Comparison of ENCODE assay signal across 11 cellular contexts in genomic region chrX:48736303-48736702, GRCh38. TPM values are rescaled to one million over a fixed set of nuclear protein-coding genes. Genes with fewer than 3 reads are reported as not detected.
DNase-seq lines count a peak whose midpoint lies in the region; ATAC-seq and TF ChIP-seq lines count a peak whose summit lies in the region.
"Had no signal": no experiment of that assay in that cellular context is flagged by ENCODE, and none has a peak within 500 bp of the region (broad histone marks: within the 10 kb centered on the region; RNA-seq: fewer than 3 reads in every experiment).

No MANE protein-coding gene starts in this region.

- no peaks in the 10 kb centered on the region for H3K9me3 ChIP-seq in BLaER1 treated with 17β-estradiol and CSF1 and Interleukin-3, amounts not matched to agents 10 nM and 100 nM (replicated peaks in 1 of 11)
- H3K9me3 ChIP-seq in muscle layer of duodenum (ENCODE audit: control insufficient read depth in 1 of 2, low read length in 2 of 2) (no peaks in the 10 kb centered on the region), upper lobe of left lung (no peaks in the 10 kb centered on the region)

- peak overlapping the region in 5 of 10 experiments; percentile 33 to 67 (median 45); a peak in 11 of 20 replicates for H3K4me3 ChIP-seq in BLaER1 treated with 17β-estradiol and CSF1 and Interleukin-3, amounts not matched to agents 10 nM and 100 nM
- H3K4me3 ChIP-seq in muscle layer of duodenum (ENCODE audit: low read depth in 1 of 2, low read length in 2 of 2) (peak overlapping the region; percentile 44 to 52), upper lobe of left lung (peak overlapping the region in 1 of 4 donors; percentile 60)

- H3K27me3 Mint-ChIP-seq in HFFc6 (ENCODE audit: insufficient read depth) = no peaks in the 10 kb centered on the region
- H3K27me3 Mint-ChIP-seq in activated naive CD8-positive, alpha-beta T cell treated with anti-CD3 and anti-CD28 coated beads for 36 hours = no peaks in the 10 kb centered on the region

- peak overlapping the region; percentile 6 to 58 (median 32); a peak in 17 of 22 replicates for H3K4me2 ChIP-seq in BLaER1 treated with 17β-estradiol and CSF1 and Interleukin-3, amounts not matched to agents 10 nM and 100 nM

- TF ChIP-seq CTCF in HFFc6 (IDR thresholded peaks at IDR 0.05) = no peak
- TF ChIP-seq CTCF in upper lobe of left lung (IDR thresholded peaks at IDR 0.05) = no peak

- peak overlapping the region in 1 of 11 experiments; percentile 83; a peak in 1 of 22 replicates for H3K27ac ChIP-seq in BLaER1 treated with 17β-estradiol and CSF1 and Interleukin-3, amounts not matched to agents 10 nM and 100 nM
- H3K27ac ChIP-seq in muscle layer of duodenum (ENCODE audit: low read length) (no peak overlapping the region), upper lobe of left lung (peak overlapping the region in 1 of 4 donors; percentile 87)

- H3K27me3 ChIP-seq in BLaER1 treated with 17β-estradiol and CSF1 and Interleukin-3, amounts not matched to agents 10 nM and 100 nM = peaks cover 47 to 94% (median 84%) of the 10 kb centered on the region in 11 experiments
- H3K27me3 ChIP-seq in muscle layer of duodenum (ENCODE audit: low read depth, low read length) (no peaks in the 10 kb centered on the region), upper lobe of left lung (no peaks in the 10 kb centered on the region)

- no peak overlapping the region for H3K9ac ChIP-seq in BLaER1 treated with 17β-estradiol and CSF1 and Interleukin-3, amounts not matched to agents 10 nM and 100 nM

- H4K20me1 ChIP-seq in BLaER1 treated with 17β-estradiol and CSF1 and Interleukin-3, amounts not matched to agents 10 nM and 100 nM = no peaks in the 10 kb centered on the region; a peak in 2 of 22 replicates

- peaks cover 5 to 12% (median 7%) of the 10 kb centered on the region in 10 experiments; a peak in 10 of 20 replicates for H3K4me1 ChIP-seq in BLaER1 treated with 17β-estradiol and CSF1 and Interleukin-3, amounts not matched to agents 10 nM and 100 nM
- H3K4me1 ChIP-seq in muscle layer of duodenum (ENCODE audit: control insufficient read depth in 1 of 2, insufficient read depth in 2 of 2, low read length in 2 of 2) (peaks cover 5 to 9% of the 10 kb centered on the region in 2 donors), upper lobe of left lung (peaks cover 0 to 4% (median 1%) of the 10 kb centered on the region in 4 donors)

- H3K4me3 Mint-ChIP-seq in HFFc6 = peak overlapping the region; percentile 92
- H3K4me3 Mint-ChIP-seq in activated naive CD8-positive, alpha-beta T cell treated with anti-CD3 and anti-CD28 coated beads for 36 hours = peak overlapping the region; percentile 88

- WGBS in upper lobe of left lung, 2 donors = 73 to 88% methylated on average over 1 of the region's 1 CpG

- no peak for TF ChIP-seq EP300 in upper lobe of left lung (IDR thresholded peaks at IDR 0.05)

- peak overlapping the region; percentile 94 for H3K27ac Mint-ChIP-seq in HFFc6
- peak overlapping the region; percentile 93 for H3K27ac Mint-ChIP-seq in activated naive CD8-positive, alpha-beta T cell treated with anti-CD3 and anti-CD28 coated beads for 36 hours

- peaks cover 18% of the 10 kb centered on the region for H3K4me1 Mint-ChIP-seq in HFFc6 (ENCODE audit: low read depth)
- H3K4me1 Mint-ChIP-seq in activated naive CD8-positive, alpha-beta T cell treated with anti-CD3 and anti-CD28 coated beads for 36 hours = peaks cover 15% of the 10 kb centered on the region

- H3K36me3 ChIP-seq in BLaER1 treated with 17β-estradiol and CSF1 and Interleukin-3, amounts not matched to agents 10 nM and 100 nM = no peaks in the 10 kb centered on the region
- H3K36me3 ChIP-seq in muscle layer of duodenum (ENCODE audit: control insufficient read depth in 1 of 2, insufficient read depth in 2 of 2, low read length in 2 of 2) (no peaks in the 10 kb centered on the region), upper lobe of left lung (no peaks in the 10 kb centered on the region)

- ATAC-seq in HG02610 (IDR thresholded peaks at IDR 0.05; ENCODE audit: unreplicated experiment) = no peak
- no peak for ATAC-seq in upper lobe of left lung (ENCODE audit: low FRiP score in 2 of 2)

- H3K36me3 Mint-ChIP-seq in HFFc6 (ENCODE audit: low read depth) = no peaks in the 10 kb centered on the region
- H3K36me3 Mint-ChIP-seq in activated naive CD8-positive, alpha-beta T cell treated with anti-CD3 and anti-CD28 coated beads for 36 hours = no peaks in the 10 kb centered on the region

- no peak for TF ChIP-seq POLR2A in upper lobe of left lung (IDR thresholded peaks at IDR 0.05)

- H3K9me3 Mint-ChIP-seq in HFFc6 = no peaks in the 10 kb centered on the region
- no peaks in the 10 kb centered on the region for H3K9me3 Mint-ChIP-seq in activated naive CD8-positive, alpha-beta T cell treated with anti-CD3 and anti-CD28 coated beads for 36 hours

- no peak for DNase-seq in HFFc6
- no peak for DNase-seq in activated naive CD8-positive, alpha-beta T cell treated with anti-CD3 and anti-CD28 coated beads for 36 hours
- no peak for DNase-seq in NCI-H2029 treated with DMSO at 0.1 percent for 48 hours (lab: John Stamatoyannopoulos, UW)
- no peak for DNase-seq in upper lobe of left lung
- no peak for DNase-seq in inferior parietal cortex (ENCODE audit: extremely low spot score)

RNA-seq across cellular contexts. Expression of gene GLOD5, which starts 25.2 kb away (rescaled TPM):
- total RNA-seq in HFFc6 (2021; fragmentation: NEBNext Ultra II Directional; extraction: Animal tissue kit (Norgen Biotek cat#: 25700)) = not detected
- total RNA-seq in activated naive CD8-positive, alpha-beta T cell treated with anti-CD3 and anti-CD28 coated beads for 36 hours = not detected
- total RNA-seq in upper lobe of left lung = 1 to 10 TPM in 4 of 6 donors, not detected in 2; 1.1 to 2.1 (median 2.0) TPM
- total RNA-seq: HT-29, pulmonary artery endothelial cell, subcutaneous adipose tissue had no signal

RNA-seq across cellular contexts. Expression of gene SUV39H1, which starts 39.8 kb away (rescaled TPM):
- total RNA-seq in HFFc6 (2021; fragmentation: NEBNext Ultra II Directional; extraction: Animal tissue kit (Norgen Biotek cat#: 25700)) = 10 to 100 TPM in 4 of 6 experiments, 1 to 10 TPM in 2; 6.9 to 12.0 (median 11.4) TPM
- 10 to 100 TPM; 31.9 to 32.8 TPM for total RNA-seq in activated naive CD8-positive, alpha-beta T cell treated with anti-CD3 and anti-CD28 coated beads for 36 hours
- 1 to 10 TPM; 1.2 to 7.3 (median 6.0) TPM for total RNA-seq in upper lobe of left lung

RNA-seq across cellular contexts. Expression of gene GATA1, which starts 50.1 kb away (rescaled TPM):
- total RNA-seq in HFFc6 (2021; fragmentation: NEBNext Ultra II Directional; extraction: Animal tissue kit (Norgen Biotek cat#: 25700)) = not detected
- not detected for total RNA-seq in activated naive CD8-positive, alpha-beta T cell treated with anti-CD3 and anti-CD28 coated beads for 36 hours
- 1 to 10 TPM in 4 of 6 donors, under 1 TPM in 1, not detected in 1; 0.49 to 3.1 (median 1.6) TPM for total RNA-seq in upper lobe of left lung
- total RNA-seq: HT-29, pulmonary artery endothelial cell had no signal

RNA-seq across cellular contexts. Expression of gene WAS, which starts 52.7 kb away (rescaled TPM):
- under 1 TPM in 1 of 6 experiments, not detected in 5; 0.69 TPM for total RNA-seq in HFFc6 (2021; fragmentation: NEBNext Ultra II Directional; extraction: Animal tissue kit (Norgen Biotek cat#: 25700))
- 10 to 100 TPM; 87.8 to 89.8 TPM for total RNA-seq in activated naive CD8-positive, alpha-beta T cell treated with anti-CD3 and anti-CD28 coated beads for 36 hours
- total RNA-seq in upper lobe of left lung = 10 to 100 TPM; 11.7 to 46.0 (median 33.9) TPM
- total RNA-seq: pulmonary artery endothelial cell had no signal
